In genomic region chr6:63573140-63573898, GRCh38 we compare ENCODE assay signal across 1 cellular context.
TF ChIP-seq lines count a peak whose summit lies in the region.

No MANE protein-coding gene starts in this region.

TF ChIP-seq in HEK293, 187 proteins besides CTCF, POLR2A, EP300 and RAD21 (continued from another document and continues in another):
- TF ChIP-seq ZNF518A (tag by site-specific recombination; conservative IDR thresholded peaks at IDR 0.05; ENCODE audit: low read depth), result no peak; the same call in 1 of the 2 replicates
- peak; percentile 100 for TF ChIP-seq ZBTB8A (tag by site-specific recombination; IDR thresholded peaks at IDR 0.05)
- peak; percentile 81 for TF ChIP-seq ZNF341 (tag by site-specific recombination; IDR thresholded peaks at IDR 0.05; ENCODE audit: low read depth)
- no peak for TF ChIP-seq ZSCAN16 (tag by site-specific recombination; IDR thresholded peaks at IDR 0.05)
- TF ChIP-seq ZNF292 (tag by site-specific recombination; IDR thresholded peaks at IDR 0.05; ENCODE audit: borderline replicate concordance, low read depth), result no peak
- TF ChIP-seq EGR2 (tag by site-specific recombination; IDR thresholded peaks at IDR 0.05; ENCODE audit: low read depth), result no peak
- no peak for TF ChIP-seq SCRT1 (tag by site-specific recombination; IDR thresholded peaks at IDR 0.05; ENCODE audit: borderline replicate concordance)
- peak; percentile 68 for TF ChIP-seq ZFHX2 (tag by site-specific recombination; conservative IDR thresholded peaks at IDR 0.05)
- TF ChIP-seq ZNF621 (tag by site-specific recombination; IDR thresholded peaks at IDR 0.05), result no peak
- TF ChIP-seq TRIM28 (IDR thresholded peaks at IDR 0.05; ENCODE audit: borderline replicate concordance, low read length), result no peak
- 0 out of 2 replicates have a peak, but pooled peaks have one; percentile 37 for TF ChIP-seq ZNF777 (tag by site-specific recombination; IDR thresholded peaks at IDR 0.05; ENCODE audit: borderline replicate concordance)
- peak; percentile 95 for TF ChIP-seq ZBTB26 (tag by site-specific recombination; optimal IDR thresholded peaks at IDR 0.05)
- TF ChIP-seq ZNF140 (tag by site-specific recombination; IDR thresholded peaks at IDR 0.05), result no peak
- no peak for TF ChIP-seq ZBTB49 (tag by site-specific recombination; IDR thresholded peaks at IDR 0.05; ENCODE audit: low read depth)
- no peak for TF ChIP-seq ZNF585B (tag by site-specific recombination; IDR thresholded peaks at IDR 0.05)
- TF ChIP-seq ZNF274 (IDR thresholded peaks at IDR 0.05; ENCODE audit: low read length), result no peak
- TF ChIP-seq ZNF274 (tag by site-specific recombination; IDR thresholded peaks at IDR 0.05; ENCODE audit: borderline replicate concordance), result no peak
- TF ChIP-seq ZBTB7A (tag by site-specific recombination; IDR thresholded peaks at IDR 0.05; ENCODE audit: low read depth), result no peak
- 0 out of 2 replicates have a peak, but pooled peaks have one; percentile 47 for TF ChIP-seq ZNF24 (tag by site-specific recombination; IDR thresholded peaks at IDR 0.05)
- no peak for TF ChIP-seq ZNF624 (tag by site-specific recombination; IDR thresholded peaks at IDR 0.05)
- TF ChIP-seq KLF1 (tag by site-specific recombination; IDR thresholded peaks at IDR 0.05), result peak; percentile 74
- no peak for TF ChIP-seq ZFP41 (tag by site-specific recombination; IDR thresholded peaks at IDR 0.05; ENCODE audit: borderline replicate concordance)
- no peak for TF ChIP-seq ZNF426 (tag by site-specific recombination; IDR thresholded peaks at IDR 0.05)
- TF ChIP-seq ZNF266 (tag by site-specific recombination; IDR thresholded peaks at IDR 0.05; ENCODE audit: low read depth), result no peak
- no peak for TF ChIP-seq ZNF623 (tag by site-specific recombination; IDR thresholded peaks at IDR 0.05)
- TF ChIP-seq ZNF449 (tag by site-specific recombination; IDR thresholded peaks at IDR 0.05), result peak; percentile 64
- no peak for TF ChIP-seq ZNF211 (tag by site-specific recombination; IDR thresholded peaks at IDR 0.05; ENCODE audit: low read depth)
- no peak for TF ChIP-seq ZNF677 (tag by site-specific recombination; IDR thresholded peaks at IDR 0.05)
- TF ChIP-seq ZBTB10 (tag by site-specific recombination; IDR thresholded peaks at IDR 0.05), result 0 out of 2 replicates have a peak, but pooled peaks have one; percentile 53
- peak; percentile 49; the same call in 1 of the 2 replicates for TF ChIP-seq ZNF629 (tag by site-specific recombination; IDR thresholded peaks at IDR 0.05)
- no peak for TF ChIP-seq ZNF19 (tag by site-specific recombination; IDR thresholded peaks at IDR 0.05; ENCODE audit: low read depth)
- TF ChIP-seq ZNF792 (tag by site-specific recombination; IDR thresholded peaks at IDR 0.05), result no peak
- no peak for TF ChIP-seq PBX3 (CRISPR knock-in tag; IDR thresholded peaks at IDR 0.05)
- peak; percentile 61 for TF ChIP-seq ZNF335 (tag by site-specific recombination; conservative IDR thresholded peaks at IDR 0.05)
- TF ChIP-seq ZNF549 (tag by site-specific recombination; IDR thresholded peaks at IDR 0.05), result no peak
- TF ChIP-seq ATF2 (tag by site-specific recombination; IDR thresholded peaks at IDR 0.05; ENCODE audit: low read depth), result no peak
- TF ChIP-seq ZNF398 (tag by site-specific recombination; IDR thresholded peaks at IDR 0.05), result peak; percentile 40; the same call in 1 of the 2 replicates
- no peak for TF ChIP-seq ZNF560 (tag by site-specific recombination; IDR thresholded peaks at IDR 0.05; ENCODE audit: borderline replicate concordance)
- TF ChIP-seq ZXDB (tag by site-specific recombination; IDR thresholded peaks at IDR 0.05), result peak; percentile 49
- TF ChIP-seq ZNF23 (tag by site-specific recombination; IDR thresholded peaks at IDR 0.05; ENCODE audit: borderline replicate concordance), result no peak
- no peak for TF ChIP-seq ZBTB17 (tag by site-specific recombination; IDR thresholded peaks at IDR 0.05)
- no peak for TF ChIP-seq ZNF112 (tag by site-specific recombination; IDR thresholded peaks at IDR 0.05)
- TF ChIP-seq ZNF510 (tag by site-specific recombination; IDR thresholded peaks at IDR 0.05; ENCODE audit: insufficient replicate concordance), result no peak
- peak; percentile 85 for TF ChIP-seq ZNF660 (tag by site-specific recombination; IDR thresholded peaks at IDR 0.05)
- TF ChIP-seq REPIN1 (tag by site-specific recombination; IDR thresholded peaks at IDR 0.05; ENCODE audit: low read depth), result no peak
- TF ChIP-seq ELK4 (IDR thresholded peaks at IDR 0.05; ENCODE audit: borderline replicate concordance, low read depth, low read length), result no peak
- TF ChIP-seq ZNF571 (tag by site-specific recombination; IDR thresholded peaks at IDR 0.05), result no peak
- peak; percentile 91 for TF ChIP-seq KLF8 (tag by site-specific recombination; IDR thresholded peaks at IDR 0.05)
